In genomic region chr9:108544866-108545265, GRCh38 we compare ENCODE assay signal across 23 cellular contexts.
"Had no signal": no experiment of that assay in that cellular context is flagged by ENCODE, and none has a peak within 500 bp of the region (broad histone marks: within the 10 kb centered on the region; RNA-seq: fewer than 3 reads in every experiment).

No MANE protein-coding gene starts in this region.

- H3K27me3 Mint-ChIP-seq: stimulated activated naive B cell treated with anti-CD40 and anti-IgM and Interleukin-4, amounts not matched to agents 10 μg/mL and 1 μg/mL and 100 μg/mL, for 72 hours; stimulated activated naive CD8-positive, alpha-beta T cell treated with anti-CD3 and anti-CD28 coated beads, Interleukin-15, amount 100 ng/mL, for 72 hours had no signal

- H3K4me3 ChIP-seq: dorsolateral prefrontal cortex, gastrocnemius medialis, heart right ventricle, psoas muscle, right lobe of liver, testis, tibial nerve, upper lobe of right lung had no signal

- H3K4me1 Mint-ChIP-seq: mesothelial cell of epicardium; naive thymus-derived CD4-positive, alpha-beta T cell; stimulated activated naive CD8-positive, alpha-beta T cell treated with anti-CD3 and anti-CD28 coated beads, Interleukin-15, amount 100 ng/mL, for 72 hours had no signal

- H3K9me3 Mint-ChIP-seq: stimulated activated naive B cell treated with anti-CD40 and anti-IgM and Interleukin-4, amounts not matched to agents 10 μg/mL and 1 μg/mL and 100 μg/mL, for 72 hours had no signal

- H3K27ac ChIP-seq: dorsolateral prefrontal cortex, gastrocnemius medialis, heart right ventricle, neutrophil, psoas muscle, right lobe of liver, testis, tibial nerve, upper lobe of right lung had no signal

- H3K27ac Mint-ChIP-seq: mesothelial cell of epicardium; naive thymus-derived CD4-positive, alpha-beta T cell; nephron progenitor cell; stimulated activated naive B cell treated with anti-CD40 and anti-IgM and Interleukin-4, amounts not matched to agents 10 μg/mL and 1 μg/mL and 100 μg/mL, for 72 hours; stimulated activated naive CD8-positive, alpha-beta T cell treated with anti-CD3 and anti-CD28 coated beads, Interleukin-15, amount 100 ng/mL, for 72 hours had no signal

- H3K9me3 ChIP-seq: gastrocnemius medialis, heart right ventricle, neutrophil, psoas muscle, right lobe of liver, testis, tibial nerve, upper lobe of right lung had no signal

- H3K27me3 ChIP-seq: dorsolateral prefrontal cortex, gastrocnemius medialis, heart right ventricle, neutrophil, right lobe of liver, testis, tibial nerve, upper lobe of right lung had no signal

- H3K4me1 ChIP-seq: right lobe of liver, tibial nerve, upper lobe of right lung had no signal

- H3K36me3 Mint-ChIP-seq: mesothelial cell of epicardium; naive thymus-derived CD4-positive, alpha-beta T cell; stimulated activated naive B cell treated with anti-CD40 and anti-IgM and Interleukin-4, amounts not matched to agents 10 μg/mL and 1 μg/mL and 100 μg/mL, for 72 hours had no signal

- DNase-seq: cortex of kidney; dorsolateral prefrontal cortex; effector CD8-positive, alpha-beta T cell; gastrocnemius medialis; heart right ventricle; hypothalamus; islet precursor cell; mammary epithelial cell; naive thymus-derived CD4-positive, alpha-beta T cell; nephron progenitor cell; psoas muscle; retina; right lobe of liver; stimulated activated CD4-positive, alpha-beta T cell treated with anti-CD3 and anti-CD28 coated beads, Interleukin-2, amount 100 ng/mL, for 24 hours; stimulated activated CD4-positive, alpha-beta T cell treated with anti-CD3 and anti-CD28 coated beads, Interleukin-4, amount 100 ng/mL, for 4 hours; stimulated activated naive B cell treated with anti-CD40 and anti-IgM and Interleukin-4, amounts not matched to agents 10 μg/mL and 1 μg/mL and 100 μg/mL, for 72 hours; stimulated activated naive CD8-positive, alpha-beta T cell treated with anti-CD3 and anti-CD28 coated beads, Interleukin-15, amount 100 ng/mL, for 72 hours; testis; upper lobe of right lung had no signal

- H3K4me3 Mint-ChIP-seq: mesothelial cell of epicardium; naive thymus-derived CD4-positive, alpha-beta T cell; nephron progenitor cell; stimulated activated naive B cell treated with anti-CD40 and anti-IgM and Interleukin-4, amounts not matched to agents 10 μg/mL and 1 μg/mL and 100 μg/mL, for 72 hours; stimulated activated naive CD8-positive, alpha-beta T cell treated with anti-CD3 and anti-CD28 coated beads, Interleukin-15, amount 100 ng/mL, for 72 hours had no signal

- ATAC-seq: gastrocnemius medialis; heart right ventricle; left lobe of liver; naive thymus-derived CD4-positive, alpha-beta T cell; psoas muscle; right lobe of liver; stimulated activated naive B cell treated with anti-CD40 and anti-IgM and Interleukin-4, amounts not matched to agents 10 μg/mL and 1 μg/mL and 100 μg/mL, for 72 hours; stimulated activated naive CD8-positive, alpha-beta T cell treated with anti-CD3 and anti-CD28 coated beads, Interleukin-15, amount 100 ng/mL, for 72 hours; upper lobe of right lung had no signal

- H3K36me3 ChIP-seq: gastrocnemius medialis, heart right ventricle, neutrophil, right lobe of liver, tibial nerve, upper lobe of right lung had no signal
